ENCODE assay signal across 8 cellular contexts in genomic region chr7:43926193-43927043, GRCh38. TPM values are rescaled to one million over a fixed set of nuclear protein-coding genes. Genes with fewer than 3 reads are reported as not detected.
DNase-seq lines count a peak whose midpoint lies in the region; ATAC-seq and TF ChIP-seq lines count a peak whose summit lies in the region.

Gene UBE2D4 (plus strand): TSS chr7:43926436. CDS start chr7:43926533, 97 bp downstream.

- peak; percentile 69 for DNase-seq in ELF-1 (ENCODE audit: low read depth, low spot score)
- peak; percentile 83 for DNase-seq in RWPE2 (ENCODE audit: low spot score)
- peak; percentile 58 for DNase-seq in fibroblast of mammary gland (ENCODE audit: low read depth)
- DNase-seq in natural killer cell treated with Interleukin-12 subunit alpha and Interleukin-12 subunit beta and Interleukin-15 and Interleukin-18, amount 100 ng/mL, for 72 hours (ENCODE audit: low spot score) = peak; percentile 91
- peak; percentile 93 for DNase-seq in stimulated activated naive CD8-positive, alpha-beta T cell treated with anti-CD3 and anti-CD28 coated beads, Interleukin-15, Interleukin-2, amounts not matched to agents 100 U/mL and 50 U/mL, for 24 hours

- H3K4me3 ChIP-seq in RWPE2 (ENCODE audit: severe bottlenecking) = peak within 1 kb of the TSS; percentile 50
- H3K4me3 ChIP-seq in fibroblast of mammary gland (ENCODE audit: control insufficient read depth, low read depth, low read length) = peak within 1 kb of the TSS; percentile 59

- H3K27ac ChIP-seq in KOPT-K1 (ENCODE audit: low read depth, low read length, poor library complexity, severe bottlenecking) (peak within 1 kb of the TSS; percentile 72), RWPE2 (ENCODE audit: poor library complexity, severe bottlenecking) (peak within 1 kb of the TSS; percentile 42)

- H3K27ac Mint-ChIP-seq in activated T-helper 17 cell treated with anti-CD3 and anti-CD28 coated beads, Interleukin-2, amount 50 U/mL, for 72 hours = peak within 1 kb of the TSS; percentile 90
- H3K27ac Mint-ChIP-seq in natural killer cell treated with Interleukin-12 subunit alpha and Interleukin-12 subunit beta and Interleukin-15 and Interleukin-18, amount 100 ng/mL, for 72 hours = peak within 1 kb of the TSS; percentile 77 to 83

- H3K4me3 Mint-ChIP-seq in activated T-helper 17 cell treated with anti-CD3 and anti-CD28 coated beads, Interleukin-2, amount 50 U/mL, for 72 hours = peak within 1 kb of the TSS; percentile 88
- H3K4me3 Mint-ChIP-seq in natural killer cell treated with Interleukin-12 subunit alpha and Interleukin-12 subunit beta and Interleukin-15 and Interleukin-18, amount 100 ng/mL, for 72 hours = peak within 1 kb of the TSS; percentile 89

- peak; percentile 93 for ATAC-seq in GM21825 (IDR thresholded peaks at IDR 0.05; ENCODE audit: unreplicated experiment)
- ATAC-seq in RWPE2 (ENCODE audit: low read depth) = peak; percentile 92
- peak; percentile 94 for ATAC-seq in activated T-helper 17 cell treated with anti-CD3 and anti-CD28 coated beads, Interleukin-2, amount 50 U/mL, for 72 hours (replicated peaks)
- peak; percentile 96 to 97 for ATAC-seq in natural killer cell treated with Interleukin-12 subunit alpha and Interleukin-12 subunit beta and Interleukin-15 and Interleukin-18, amount 100 ng/mL, for 72 hours
- ATAC-seq in stimulated activated naive CD8-positive, alpha-beta T cell treated with anti-CD3 and anti-CD28 coated beads, Interleukin-15, Interleukin-2, amounts not matched to agents 100 U/mL and 50 U/mL, for 24 hours = peak; percentile 95

- H3K9me3 Mint-ChIP-seq in activated T-helper 17 cell treated with anti-CD3 and anti-CD28 coated beads, Interleukin-2, amount 50 U/mL, for 72 hours = no peaks in the 10 kb centered on the region
- H3K9me3 Mint-ChIP-seq in natural killer cell treated with Interleukin-12 subunit alpha and Interleukin-12 subunit beta and Interleukin-15 and Interleukin-18, amount 100 ng/mL, for 72 hours = no peaks in the 10 kb centered on the region

- H3K9me3 ChIP-seq in KOPT-K1 (ENCODE audit: insufficient read depth, low read length, poor library complexity, severe bottlenecking) (no peaks in the 10 kb centered on the region), RWPE2 (ENCODE audit: severe bottlenecking) (no peaks in the 10 kb centered on the region)

- peaks cover 23% of the 10 kb centered on the region for H3K4me1 Mint-ChIP-seq in activated T-helper 17 cell treated with anti-CD3 and anti-CD28 coated beads, Interleukin-2, amount 50 U/mL, for 72 hours
- H3K4me1 Mint-ChIP-seq in natural killer cell treated with Interleukin-12 subunit alpha and Interleukin-12 subunit beta and Interleukin-15 and Interleukin-18, amount 100 ng/mL, for 72 hours (ENCODE audit: low read depth in 2 of 2) = peaks cover 23 to 33% of the 10 kb centered on the region in 2 donors

- H3K4me1 ChIP-seq in RWPE2 (ENCODE audit: insufficient read depth, poor library complexity, severe bottlenecking) = no peaks in the 10 kb centered on the region

- H3K27me3 ChIP-seq in RWPE2 (ENCODE audit: insufficient read depth, poor library complexity, severe bottlenecking) = no peaks in the 10 kb centered on the region

- no peaks in the 10 kb centered on the region for H3K27me3 Mint-ChIP-seq in activated T-helper 17 cell treated with anti-CD3 and anti-CD28 coated beads, Interleukin-2, amount 50 U/mL, for 72 hours
- H3K27me3 Mint-ChIP-seq in natural killer cell treated with Interleukin-12 subunit alpha and Interleukin-12 subunit beta and Interleukin-15 and Interleukin-18, amount 100 ng/mL, for 72 hours = no peaks in the 10 kb centered on the region

- H3K36me3 ChIP-seq in KOPT-K1 (ENCODE audit: insufficient read depth, low read length) (peaks cover 5% of the 10 kb centered on the region; the same call in 1 of the 2 replicates), RWPE2 (ENCODE audit: low read depth) (no peaks in the 10 kb centered on the region)

- peak; percentile 24 for TF ChIP-seq CTCF in RWPE2 (IDR thresholded peaks at IDR 0.05; ENCODE audit: poor library complexity, severe bottlenecking)
- TF ChIP-seq CTCF in fibroblast of mammary gland (conservative IDR thresholded peaks at IDR 0.05; ENCODE audit: control insufficient read depth, insufficient read depth, low read depth, low read length) = no peak

- peaks cover 6% of the 10 kb centered on the region for H3K36me3 Mint-ChIP-seq in activated T-helper 17 cell treated with anti-CD3 and anti-CD28 coated beads, Interleukin-2, amount 50 U/mL, for 72 hours (ENCODE audit: low read depth)
- no peaks in the 10 kb centered on the region for H3K36me3 Mint-ChIP-seq in natural killer cell treated with Interleukin-12 subunit alpha and Interleukin-12 subunit beta and Interleukin-15 and Interleukin-18, amount 100 ng/mL, for 72 hours

RNA-seq across cellular contexts. Expression of gene UBE2D4, which starts in this region (rescaled TPM):
- total RNA-seq in activated T-helper 17 cell treated with anti-CD3 and anti-CD28 coated beads, Interleukin-2, amount 50 U/mL, for 72 hours = 1 to 10 TPM; 3.0 to 8.3 TPM
- total RNA-seq in natural killer cell treated with Interleukin-12 subunit alpha and Interleukin-12 subunit beta and Interleukin-15 and Interleukin-18, amount 100 ng/mL, for 72 hours = 10 to 100 TPM; 10.8 to 11.2 TPM

Comparison
In these comparisons a context has a peak if more than half of its experiments do, and no peak if none do; other contexts are left out.
1. Peak in every context shown above with its lines: DNase-seq, ATAC-seq, H3K4me3 ChIP-seq and H3K27ac ChIP-seq.